ENCODE assay signal across 8 cellular contexts in the genomic region with DNA sequence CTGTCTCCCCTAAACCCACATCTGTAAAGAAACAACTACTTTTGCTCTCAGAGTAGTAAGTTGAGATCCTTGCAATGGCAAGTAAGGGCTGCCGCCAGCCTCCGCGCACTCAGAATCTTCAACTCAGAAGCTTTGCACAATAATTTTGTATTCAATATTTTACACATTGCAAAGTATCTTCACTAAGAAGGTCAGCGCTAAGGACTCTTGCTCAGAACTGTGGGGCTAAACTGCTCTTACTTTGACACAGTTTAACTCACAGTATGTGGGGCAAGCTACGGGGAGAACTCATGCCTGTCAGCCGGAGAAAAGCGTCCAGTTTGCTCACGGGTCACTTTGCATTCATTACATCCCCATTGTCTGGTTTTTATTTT. TPM values are rescaled to one million over a fixed set of nuclear protein-coding genes. Genes with fewer than 3 reads are reported as not detected.
DNase-seq lines count a peak whose midpoint lies in the region; ATAC-seq and TF ChIP-seq lines count a peak whose summit lies in the region.

No MANE protein-coding gene starts in this region.

- no peak for TF ChIP-seq EP300 in transverse colon (IDR thresholded peaks at IDR 0.05; ENCODE audit: low read depth)

- H3K4me3 Mint-ChIP-seq in activated T-cell treated with anti-CD3 and anti-CD28 coated beads, Interleukin-2, amount 50 U/mL, for 4 hours: peak overlapping the region; percentile 82

- peaks cover 0 to 14% (median 4%) of the 10 kb centered on the region in 4 donors for H3K4me1 ChIP-seq in right lobe of liver
- H3K4me1 ChIP-seq in transverse colon: peaks cover 0 to 35% (median 3%) of the 10 kb centered on the region in 4 donors

- 34% methylated on average over 8 of the region's 8 CpGs for WGBS in right lobe of liver (ENCODE audit: insufficient coverage, low coverage, low lambda C conversion rate, missing lambda C conversion rate)
- 39 to 59% methylated on average over 4 to 8 of the region's 8 CpGs for WGBS in transverse colon (ENCODE audit: low coverage in 1 of 2), 2 donors

- H3K27ac ChIP-seq in brain microvascular endothelial cell (no peak overlapping the region), right lobe of liver (no peak overlapping the region), transverse colon (peak overlapping the region; percentile 86 to 95 (median 94))

- intact Hi-C loops in right lobe of liver (cut with DNase I): no loop called here
- intact Hi-C loops in transverse colon (cut with DNase I; ENCODE audit: low total_unique reads): no loop called here

- H3K36me3 ChIP-seq in brain microvascular endothelial cell (replicated peaks) (no peaks in the 10 kb centered on the region), right lobe of liver (peaks cover 0 to 5% (median 0%) of the 10 kb centered on the region in 4 donors), transverse colon (no peaks in the 10 kb centered on the region)

- TF ChIP-seq POLR2A in right lobe of liver (IDR thresholded peaks at IDR 0.05) (no peak), transverse colon (IDR thresholded peaks at IDR 0.05) (no peak)

- no peaks in the 10 kb centered on the region for H3K36me3 Mint-ChIP-seq in activated T-cell treated with anti-CD3 and anti-CD28 coated beads, Interleukin-2, amount 50 U/mL, for 4 hours (ENCODE audit: insufficient read depth)

- H3K27me3 Mint-ChIP-seq in activated T-cell treated with anti-CD3 and anti-CD28 coated beads, Interleukin-2, amount 50 U/mL, for 4 hours (ENCODE audit: low read depth): no peaks in the 10 kb centered on the region

- H3K9me3 ChIP-seq in right lobe of liver (no peaks in the 10 kb centered on the region), transverse colon (no peaks in the 10 kb centered on the region)

- H3K9me3 Mint-ChIP-seq in activated T-cell treated with anti-CD3 and anti-CD28 coated beads, Interleukin-2, amount 50 U/mL, for 4 hours: no peaks in the 10 kb centered on the region

- H3K27me3 ChIP-seq in brain microvascular endothelial cell (replicated peaks) (no peaks in the 10 kb centered on the region), right lobe of liver (no peaks in the 10 kb centered on the region), transverse colon (no peaks in the 10 kb centered on the region)

- no peak for ATAC-seq in activated T-cell treated with anti-CD3 and anti-CD28 coated beads, Interleukin-2, amount 50 U/mL, for 4 hours
- no peak for ATAC-seq in right lobe of liver

- DNase-seq in activated T-cell treated with anti-CD3 and anti-CD28 coated beads, Interleukin-2, amount 50 U/mL, for 4 hours: no peak
- DNase-seq in activated T-cell treated with anti-CD3 and anti-CD28 coated beads for 4 hours (no peak), brain microvascular endothelial cell (no peak), right lobe of liver (no peak), transverse colon (no peak), OCI-M2 (lab: John Stamatoyannopoulos, UW; ENCODE audit: unreplicated experiment) (no peak), NCI-H1048 (lab: John Stamatoyannopoulos, UW) (no peak), NCI-H2029 treated with DMSO at 0.1 percent for 48 hours (lab: John Stamatoyannopoulos, UW) (no peak)

- H3K4me3 ChIP-seq in brain microvascular endothelial cell (ENCODE audit: low read depth, low read length): peak overlapping the region; percentile 78
- H3K4me3 ChIP-seq in right lobe of liver: peak overlapping the region; percentile 87 to 97 (median 96)
- peak overlapping the region; percentile 79 to 99 (median 90) for H3K4me3 ChIP-seq in transverse colon

- in situ Hi-C loops in brain microvascular endothelial cell (cut with HindIII; ENCODE audit: low pct_ligation_motif_present, low sequenced_read_pairs): no loop called here
- in situ Hi-C loops in transverse colon (cut with MboI; ENCODE audit: low pct_ligation_motif_present in 1 of 4, low pct_unique_long_range_greater_than_20kb in 1 of 4, low sequenced_read_pairs in 3 of 4): no loop called here

- H3K4me1 Mint-ChIP-seq in activated T-cell treated with anti-CD3 and anti-CD28 coated beads, Interleukin-2, amount 50 U/mL, for 4 hours (ENCODE audit: low read depth): peaks cover 14% of the 10 kb centered on the region

- no peak for TF ChIP-seq CTCF in brain microvascular endothelial cell (IDR thresholded peaks at IDR 0.05; ENCODE audit: low read depth, low read length, missing control alignments)
- TF ChIP-seq CTCF in right lobe of liver (IDR thresholded peaks at IDR 0.05): no peak
- no peak for TF ChIP-seq CTCF in transverse colon (IDR thresholded peaks at IDR 0.05)

RNA-seq across cellular contexts. Expression of a gene that starts 1.0 kb away (rescaled TPM):
- total RNA-seq in activated T-cell treated with anti-CD3 and anti-CD28 coated beads, Interleukin-2, amount 50 U/mL, for 4 hours: 1 to 10 TPM; 4.5 to 6.2 (median 5.5) TPM
- total RNA-seq in right lobe of liver: 1 to 10 TPM; 2.8 to 7.0 (median 5.1) TPM
- 10 to 100 TPM in 3 of 4 donors, 1 to 10 TPM in 1; 1.5 to 19.2 (median 15.5) TPM for total RNA-seq in transverse colon

Comparison
In these comparisons a context has a peak if more than half of its experiments do, and no peak if none do; other contexts are left out.
1. H3K27ac ChIP-seq: peak in transverse colon (4 of 4); none in brain microvascular endothelial cell (single experiment) and right lobe of liver (0 of 3).
2. Peak in every context shown above with its lines, with median percentiles within 50 percentile points of each other: H3K4me3 ChIP-seq.